ENCODE assay signal across 16 cellular contexts in genomic region chr12:65532162-65532561, GRCh38.
DNase-seq lines count a peak whose midpoint lies in the region; ATAC-seq and TF ChIP-seq lines count a peak whose summit lies in the region.
"Had no signal": no experiment of that assay in that cellular context is flagged by ENCODE, and none has a peak within 500 bp of the region (broad histone marks: within the 10 kb centered on the region; RNA-seq: fewer than 3 reads in every experiment).

No MANE protein-coding gene starts in this region.

- no peak overlapping the region for H3K9ac ChIP-seq in BLaER1 treated with 17β-estradiol and CSF1 and Interleukin-3, amounts not matched to agents 10 nM and 100 nM
- peak overlapping the region; percentile 52 for H3K9ac ChIP-seq in PC-3 (ENCODE audit: low read length)
- no peak overlapping the region for H3K9ac ChIP-seq in neuronal stem cell (ENCODE audit: low read depth, low read length, poor library complexity)

- peaks cover 4 to 21% (median 16%) of the 10 kb centered on the region in 11 experiments; a peak in 13 of 22 replicates for H3K9me3 ChIP-seq in BLaER1 treated with 17β-estradiol and CSF1 and Interleukin-3, amounts not matched to agents 10 nM and 100 nM (replicated peaks in 1 of 11)
- no peaks in the 10 kb centered on the region for H3K9me3 ChIP-seq in PC-3 (ENCODE audit: low read length)
- H3K9me3 ChIP-seq in neuronal stem cell (replicated peaks in 1 of 2; ENCODE audit: control insufficient read depth in 2 of 2, insufficient read depth in 1 of 2, low read depth in 1 of 2, low read length in 2 of 2) = peaks cover 0 to 10% of the 10 kb centered on the region in 2 donors
- H3K9me3 ChIP-seq in spleen = peaks cover 0 to 8% (median 0%) of the 10 kb centered on the region in 8 donors
- H3K9me3 ChIP-seq in aorta (ENCODE audit: control insufficient read depth, low read length) = peaks cover 2% of the 10 kb centered on the region
- H3K9me3 ChIP-seq: esophagus squamous epithelium had no signal

- no peak overlapping the region for H3K4me3 Mint-ChIP-seq in WTC11
- H3K4me3 Mint-ChIP-seq: activated naive CD4-positive, alpha-beta T cell treated with anti-CD3 and anti-CD28 coated beads, Interleukin-2, amount 50 U/mL, for 24 hours had no signal

- ATAC-seq in PC-3 = no peak
- ATAC-seq in aorta (ENCODE audit: low FRiP score) = no peak
- ATAC-seq in WTC11 = no peak

- no peak overlapping the region for H3K4me3 ChIP-seq in BLaER1 treated with 17β-estradiol and CSF1 and Interleukin-3, amounts not matched to agents 10 nM and 100 nM
- H3K4me3 ChIP-seq in PC-3 (ENCODE audit: low read length) (no peak overlapping the region), neuronal stem cell (ENCODE audit: low read length in 2 of 2) (no peak overlapping the region), spleen (no peak overlapping the region), aorta (ENCODE audit: low read length in 2 of 2) (no peak overlapping the region)
- H3K4me3 ChIP-seq: esophagus squamous epithelium had no signal

- peaks cover 5% of the 10 kb centered on the region; the same call in 1 of the 2 replicates for H3K9me3 Mint-ChIP-seq in WTC11
- H3K9me3 Mint-ChIP-seq: activated naive CD4-positive, alpha-beta T cell treated with anti-CD3 and anti-CD28 coated beads, Interleukin-2, amount 50 U/mL, for 24 hours had no signal

- peaks cover 37% of the 10 kb centered on the region for H3K4me1 Mint-ChIP-seq in WTC11
- H3K4me1 Mint-ChIP-seq: activated naive CD4-positive, alpha-beta T cell treated with anti-CD3 and anti-CD28 coated beads, Interleukin-2, amount 50 U/mL, for 24 hours had no signal

- 0 out of 22 replicates have a peak, but pooled peaks cover 0 to 5% (median 0%) of the 10 kb centered on the region in 11 experiments for H3K27me3 ChIP-seq in BLaER1 treated with 17β-estradiol and CSF1 and Interleukin-3, amounts not matched to agents 10 nM and 100 nM
- H3K27me3 ChIP-seq in PC-3 (ENCODE audit: low read length) (no peaks in the 10 kb centered on the region), neuronal stem cell (ENCODE audit: control insufficient read depth in 3 of 3, insufficient read depth in 3 of 3, low read depth in 1 of 3, low read length in 3 of 3) (no peaks in the 10 kb centered on the region), spleen (replicated peaks in 1 of 7) (no peaks in the 10 kb centered on the region), aorta (ENCODE audit: control insufficient read depth in 1 of 2, insufficient read depth in 2 of 2, low read length in 1 of 2) (no peaks in the 10 kb centered on the region)
- H3K27me3 ChIP-seq: esophagus squamous epithelium had no signal

- H3K18ac ChIP-seq in neuronal stem cell (ENCODE audit: low read length) = no peak overlapping the region

- H3K23ac ChIP-seq in neuronal stem cell (ENCODE audit: low read depth, low read length, poor library complexity) = no peak overlapping the region

- H3K4me1 ChIP-seq in BLaER1 treated with 17β-estradiol and CSF1 and Interleukin-3, amounts not matched to agents 10 nM and 100 nM = peaks cover 39 to 58% (median 51%) of the 10 kb centered on the region in 10 experiments
- peaks cover 53% of the 10 kb centered on the region for H3K4me1 ChIP-seq in PC-3 (ENCODE audit: insufficient read depth, low read length)
- H3K4me1 ChIP-seq in neuronal stem cell (ENCODE audit: control insufficient read depth in 2 of 2, insufficient read depth in 1 of 2, low read depth in 1 of 2, low read length in 2 of 2) = peaks cover 0 to 6% of the 10 kb centered on the region in 2 donors
- no peaks in the 10 kb centered on the region for H3K4me1 ChIP-seq in spleen
- H3K4me1 ChIP-seq in aorta (ENCODE audit: control insufficient read depth in 1 of 2, insufficient read depth in 2 of 2, low read length in 2 of 2) = no peaks in the 10 kb centered on the region

- CTCF ChIA-PET in PC-3 (lab: Charles Lee) (interaction anchor here (1.3 kb wide), 1 partner anchor 143 kb away, joined by 4 read pairs; no protein-coding TSS in a partner anchor), WTC11 (lab: Charles Lee) (interaction anchor here (0.8 to 1.5 kb wide), 3 partner anchors 14 to 71 kb away, joined by 3 to 5 read pairs (median 3); no protein-coding TSS in a partner anchor)

- DNase-seq in PC-3 (peak; percentile 16), epithelial cell of prostate (ENCODE audit: low read depth, low spot score) (no peak), neuronal stem cell (ENCODE audit: low spot score) (no peak), spleen (no peak), aorta (no peak), WTC11 (ENCODE audit: low spot score) (no peak)
- DNase-seq in NK-92 treated with Interleukin-12 subunit alpha and Interleukin-12 subunit beta, amount 100 ng/mL, for 24 hours (lab: John Stamatoyannopoulos, UW) = no peak
- DNase-seq: activated CD8-positive, alpha-beta memory T cell treated with anti-CD3 and anti-CD28 coated beads, Interleukin-2, amount 50 U/mL, for 4 hours; C1 segment of cervical spinal cord; esophagus squamous epithelium; Kasumi-1; NCI-H1930; NCI-H82; stimulated activated CD4-positive, alpha-beta T cell treated with anti-CD3 and anti-CD28 coated beads, Interleukin-4, amount 100 ng/mL, for 1 hour had no signal

- no peak for TF ChIP-seq POLR2A in spleen (IDR thresholded peaks at IDR 0.05)

- no peak overlapping the region for H3K14ac ChIP-seq in neuronal stem cell (ENCODE audit: low read length)

- H4K20me1 ChIP-seq in BLaER1 treated with 17β-estradiol and CSF1 and Interleukin-3, amounts not matched to agents 10 nM and 100 nM = no peaks in the 10 kb centered on the region
- no peaks in the 10 kb centered on the region for H4K20me1 ChIP-seq in PC-3 (ENCODE audit: low read length)

- H2BK15ac ChIP-seq in neuronal stem cell (ENCODE audit: low read length) = no peak overlapping the region

- no peak overlapping the region for H4K91ac ChIP-seq in neuronal stem cell (ENCODE audit: low read depth, low read length, poor library complexity)

- H2BK120ac ChIP-seq in neuronal stem cell (ENCODE audit: low read depth, low read length) = no peak overlapping the region

- peaks cover 10% of the 10 kb centered on the region for H3F3A ChIP-seq in PC-3 (ENCODE audit: low read length, unreplicated experiment)

- H3K27ac ChIP-seq in BLaER1 treated with 17β-estradiol and CSF1 and Interleukin-3, amounts not matched to agents 10 nM and 100 nM = 0 out of 22 replicates have a peak overlapping the region, but pooled peaks of 1 of the 11 experiments have one; percentile 10
- peak overlapping the region; percentile 92 for H3K27ac ChIP-seq in PC-3 (ENCODE audit: low read length)
- peak overlapping the region; percentile 64 for H3K27ac ChIP-seq in epithelial cell of prostate
- no peak overlapping the region for H3K27ac ChIP-seq in neuronal stem cell (replicated peaks; ENCODE audit: low read length)
- no peak overlapping the region for H3K27ac ChIP-seq in spleen
- no peak overlapping the region for H3K27ac ChIP-seq in aorta (ENCODE audit: low read depth in 1 of 2, low read length in 2 of 2)
- H3K27ac ChIP-seq: esophagus squamous epithelium had no signal

- no peak overlapping the region for H2AFZ ChIP-seq in PC-3 (ENCODE audit: low read length)
- peak overlapping the region; percentile 16 for H2AFZ ChIP-seq in neuronal stem cell (ENCODE audit: low read length)

- peak overlapping the region in 10 of 11 experiments; percentile 50 to 74 (median 69); a peak in 17 of 22 replicates for H3K4me2 ChIP-seq in BLaER1 treated with 17β-estradiol and CSF1 and Interleukin-3, amounts not matched to agents 10 nM and 100 nM
- H3K4me2 ChIP-seq in PC-3 (ENCODE audit: low read length) = peak overlapping the region; percentile 77
- no peak overlapping the region for H3K4me2 ChIP-seq in neuronal stem cell (ENCODE audit: insufficient read depth, low read length, poor library complexity, severe bottlenecking)

- H2BK5ac ChIP-seq in neuronal stem cell (ENCODE audit: low read length) = no peak overlapping the region

- no CpG with 5 or more reads among the region's 2 CpGs for WGBS in neuronal stem cell (ENCODE audit: extremely low coverage in 2 of 2, insufficient read length in 2 of 2, insufficient replicate concordance in 1 of 2), 2 donors
- WGBS in spleen, 5 donors = 84 to 90% (median 86%) methylated on average over 2 of the region's 2 CpGs
- WGBS in aorta, 2 donors = 95 to 99% methylated on average over 2 of the region's 2 CpGs

- TF ChIP-seq CTCF in PC-3 (conservative IDR thresholded peaks at IDR 0.05; ENCODE audit: low read depth, low read length) (no peak), spleen (IDR thresholded peaks at IDR 0.05 in 8 of 11, conservative IDR thresholded peaks at IDR 0.05 in 3 of 11) (no peak), WTC11 (IDR thresholded peaks at IDR 0.05) (no peak)

- intact Hi-C loops in PC-3 (cut with micrococcal nuclease) (loop anchor here (2.0 kb wide), 2 partner anchors 41 to 219 kb away; no protein-coding TSS in a partner anchor), spleen (cut with DNase I; ENCODE audit: low total_unique reads) (no loop called here), aorta (cut with DNase I) (loop anchor here in 1 of 2 donors (10.0 kb wide), 1 partner anchor 363 kb away; no protein-coding TSS in a partner anchor)

- no peak overlapping the region for H3K27ac Mint-ChIP-seq in WTC11
- H3K27ac Mint-ChIP-seq: activated naive CD4-positive, alpha-beta T cell treated with anti-CD3 and anti-CD28 coated beads, Interleukin-2, amount 50 U/mL, for 24 hours had no signal

- no peaks in the 10 kb centered on the region; the same call in 1 of the 2 replicates for H3K27me3 Mint-ChIP-seq in WTC11 (ENCODE audit: low read depth)
- H3K27me3 Mint-ChIP-seq: activated naive CD4-positive, alpha-beta T cell treated with anti-CD3 and anti-CD28 coated beads, Interleukin-2, amount 50 U/mL, for 24 hours had no signal

- no TSS peak for BruUV-seq in PC-3 (replicated peaks; lab: Mats Ljungman, UMichigan)

- no peaks in the 10 kb centered on the region for H3K79me1 ChIP-seq in neuronal stem cell (ENCODE audit: low read depth, low read length)

- no peaks in the 10 kb centered on the region for H3K36me3 Mint-ChIP-seq in WTC11
- H3K36me3 Mint-ChIP-seq: activated naive CD4-positive, alpha-beta T cell treated with anti-CD3 and anti-CD28 coated beads, Interleukin-2, amount 50 U/mL, for 24 hours had no signal

- H2BK12ac ChIP-seq in neuronal stem cell (ENCODE audit: low read length) = no peak overlapping the region

- no peak overlapping the region for H4K8ac ChIP-seq in neuronal stem cell (ENCODE audit: low read depth, low read length)

- H3K9me2 ChIP-seq in PC-3 (replicated peaks; ENCODE audit: low read length) = no peaks in the 10 kb centered on the region

- no peaks in the 10 kb centered on the region for H3K36me3 ChIP-seq in BLaER1 treated with 17β-estradiol and CSF1 and Interleukin-3, amounts not matched to agents 10 nM and 100 nM
- H3K36me3 ChIP-seq in PC-3 (ENCODE audit: low read depth, low read length) = no peaks in the 10 kb centered on the region
- no peaks in the 10 kb centered on the region for H3K36me3 ChIP-seq in neuronal stem cell (replicated peaks in 1 of 2; ENCODE audit: control insufficient read depth in 2 of 2, insufficient read depth in 2 of 2, low read length in 2 of 2)
- no peaks in the 10 kb centered on the region for H3K36me3 ChIP-seq in spleen
- H3K36me3 ChIP-seq in aorta (ENCODE audit: control insufficient read depth in 1 of 2, insufficient read depth in 2 of 2, low read length in 1 of 2) = no peaks in the 10 kb centered on the region
- H3K36me3 ChIP-seq: esophagus squamous epithelium had no signal

- H3K4ac ChIP-seq in neuronal stem cell (ENCODE audit: low read length) = no peak overlapping the region

- no peaks in the 10 kb centered on the region for H3K79me2 ChIP-seq in PC-3 (ENCODE audit: low read length)

- no peak overlapping the region for H2AK5ac ChIP-seq in neuronal stem cell (ENCODE audit: low read depth, low read length)

- POLR2A ChIA-PET in PC-3 (lab: Charles Lee; ENCODE audit: unreplicated experiment) = interaction anchor here (0.6 kb wide), 1 partner anchor 107 kb away, joined by 3 read pairs; no protein-coding TSS in a partner anchor
- POLR2A ChIA-PET in WTC11 (lab: Charles Lee) = no interaction called here

Comparison
In these comparisons a context has a peak if more than half of its experiments do, and no peak if none do; other contexts are left out.
1. H3K27ac ChIP-seq: peak in PC-3 (single experiment) and epithelial cell of prostate (single experiment); none in neuronal stem cell (single experiment), spleen (0 of 8) and aorta (0 of 2).